In genomic region chr12:55718020-55718419, GRCh38 we compare ENCODE assay signal across 7 cellular contexts. TPM values are rescaled to one million over a fixed set of nuclear protein-coding genes. Genes with fewer than 3 reads are reported as not detected.
A peak's percentile ranks its signal among the peaks of the same experiment; 100 is the strongest.
DNase-seq lines count a peak whose midpoint lies in the region; ATAC-seq, FAIRE-seq and TF ChIP-seq lines count a peak whose summit lies in the region.
"Had no signal": no experiment of that assay in that cellular context is flagged by ENCODE, and none has a peak within 500 bp of the region (broad histone marks: within the 10 kb centered on the region; RNA-seq: fewer than 3 reads in every experiment).

No MANE protein-coding gene starts in this region.

- H3K4me3 Mint-ChIP-seq in activated naive CD8-positive, alpha-beta T cell: peak overlapping the region; percentile 89

- no peak for DNase-seq in DND-41
- no peak for DNase-seq in LoVo (ENCODE audit: low spot score)
- no peak for DNase-seq in HTR-8/SVneo (ENCODE audit: insufficient read length, low spot score)
- DNase-seq in PC-9: no peak

- H3K36me3 ChIP-seq in DND-41 (ENCODE audit: insufficient read depth, low read length) (peaks cover 35% of the 10 kb centered on the region), mucosa of rectum (ENCODE audit: control insufficient read depth in 2 of 2, insufficient read depth in 2 of 2, low read length in 2 of 2) (peaks cover 0 to 4% of the 10 kb centered on the region in 2 donors), PC-9 (ENCODE audit: low read depth) (no peaks in the 10 kb centered on the region)

- H3K4me1 ChIP-seq in DND-41 (ENCODE audit: insufficient read depth, low read length) (peaks cover 31% of the 10 kb centered on the region), mucosa of rectum (ENCODE audit: control insufficient read depth in 2 of 2, insufficient read depth in 2 of 2, low read length in 2 of 2) (peaks cover 55 to 64% of the 10 kb centered on the region in 2 donors), PC-9 (replicated peaks; ENCODE audit: insufficient read depth) (peaks cover 46% of the 10 kb centered on the region)

- no peaks in the 10 kb centered on the region for H4K20me1 ChIP-seq in DND-41 (ENCODE audit: insufficient read depth, low read length)
- 0 out of 2 replicates have a peak, but pooled peaks cover 4% of the 10 kb centered on the region for H4K20me1 ChIP-seq in PC-9 (ENCODE audit: insufficient read depth)

- BruUV-seq in PC-9 (replicated peaks; lab: Mats Ljungman, UMichigan): no TSS peak

- ATAC-seq in DND-41 (ENCODE audit: insufficient read depth, low read depth): no peak

- H3K27ac ChIP-seq in DND-41 (ENCODE audit: low read length) (peak overlapping the region; percentile 16; the same call in 1 of the 2 replicates), mucosa of rectum (ENCODE audit: low read depth in 2 of 2, low read length in 2 of 2) (peak overlapping the region; percentile 95), PC-9 (no peak overlapping the region)

- no peak overlapping the region for H3K27ac Mint-ChIP-seq in activated naive CD8-positive, alpha-beta T cell

- H3K4me2 ChIP-seq in DND-41 (ENCODE audit: insufficient read depth, low read length): peak overlapping the region; percentile 97; the same call in 1 of the 2 replicates
- no peak overlapping the region for H3K4me2 ChIP-seq in PC-9

- H3K9me2 ChIP-seq in PC-9 (ENCODE audit: insufficient read depth): no peaks in the 10 kb centered on the region

- H3K27me3 ChIP-seq in DND-41 (ENCODE audit: insufficient read depth, low read length, poor library complexity) (no peaks in the 10 kb centered on the region), mucosa of rectum (ENCODE audit: control insufficient read depth in 2 of 2, insufficient read depth in 2 of 2, low read length in 2 of 2) (no peaks in the 10 kb centered on the region), PC-9 (ENCODE audit: insufficient read depth, low read depth) (no peaks in the 10 kb centered on the region)

- intact Hi-C loops in PC-9 (cut with micrococcal nuclease; ENCODE audit: unreplicated experiment): no loop called here

- no peak overlapping the region; the same call in 1 of the 2 replicates for H3K9ac ChIP-seq in DND-41 (ENCODE audit: low read depth, low read length)
- no peak overlapping the region for H3K9ac ChIP-seq in mucosa of rectum (ENCODE audit: low read depth in 1 of 2, low read length in 2 of 2)

- FAIRE-seq in HTR-8/SVneo (lab: Jason Lieb, UNC): no peak
- FAIRE-seq: GM18507 had no signal

- H3K4me1 Mint-ChIP-seq in activated naive CD8-positive, alpha-beta T cell (ENCODE audit: low read depth): peaks cover 31% of the 10 kb centered on the region

- TF ChIP-seq CTCF in DND-41 (IDR thresholded peaks at IDR 0.05; ENCODE audit: borderline replicate concordance, extremely low read depth, low read length, poor library complexity, severe bottlenecking) (no peak), PC-9 (conservative IDR thresholded peaks at IDR 0.05) (no peak)

- H3K79me2 ChIP-seq in DND-41 (ENCODE audit: insufficient read depth, low read length) (peaks cover 24% of the 10 kb centered on the region), PC-9 (ENCODE audit: low read depth) (peaks cover 5% of the 10 kb centered on the region; the same call in 1 of the 2 replicates)

- H3K4me3 ChIP-seq in DND-41 (ENCODE audit: low read depth in 1 of 2, low read length in 2 of 2) (0 out of 4 replicates have a peak overlapping the region, but pooled peaks of 1 of the 2 experiments have one; percentile 70), mucosa of rectum (ENCODE audit: low read length in 2 of 2) (peak overlapping the region in 1 of 2 donors; percentile 85), PC-9 (no peak overlapping the region)

- POLR2A ChIA-PET in PC-9 (lab: Charles Lee; ENCODE audit: unreplicated experiment): no interaction called here

- H3K9me3 ChIP-seq in DND-41 (ENCODE audit: insufficient read depth, low read length, severe bottlenecking): no peaks in the 10 kb centered on the region
- no peaks in the 10 kb centered on the region for H3K9me3 ChIP-seq in mucosa of rectum (ENCODE audit: control insufficient read depth in 2 of 2, low read length in 2 of 2)
- no peaks in the 10 kb centered on the region for H3K9me3 ChIP-seq in PC-9 (ENCODE audit: insufficient read depth, low read depth)

- no peaks in the 10 kb centered on the region for H3K27me3 Mint-ChIP-seq in activated naive CD8-positive, alpha-beta T cell

- H3K36me3 Mint-ChIP-seq in activated naive CD8-positive, alpha-beta T cell: no peaks in the 10 kb centered on the region

- CTCF ChIA-PET in PC-9 (lab: Charles Lee): no interaction called here

- no peaks in the 10 kb centered on the region for H3K9me3 Mint-ChIP-seq in activated naive CD8-positive, alpha-beta T cell (ENCODE audit: low read depth)

- H2AFZ ChIP-seq in DND-41 (ENCODE audit: low read depth, low read length) (no peak overlapping the region), PC-9 (no peak overlapping the region)

- H3F3A ChIP-seq in PC-9 (ENCODE audit: insufficient read depth, low read depth): peaks cover 44% of the 10 kb centered on the region

RNA-seq across cellular contexts. Expression of gene RDH5, which starts 2.2 kb away (rescaled TPM):
- total RNA-seq in PC-9 (2021): 8.1 and 12.6 TPM in 2 replicates

RNA-seq across cellular contexts. Expression of gene BLOC1S1, which starts 2.2 kb away (rescaled TPM):
- total RNA-seq in PC-9 (2021): 81.1 and 101 TPM in 2 replicates

RNA-seq across cellular contexts. Expression of gene ITGA7, which starts 10.3 kb away (rescaled TPM):
- 2.7 and 3.1 TPM in 2 replicates for total RNA-seq in PC-9 (2021)

RNA-seq across cellular contexts. Expression of gene CD63, which starts 10.8 kb away (rescaled TPM):
- total RNA-seq in PC-9 (2021): 434 and 536 TPM in 2 replicates

RNA-seq across cellular contexts. Expression of gene GDF11, which starts 24.9 kb away (rescaled TPM):
- 7.5 and 9.4 TPM in 2 replicates for total RNA-seq in PC-9 (2021)
